ENCODE assay signal across 10 cellular contexts in the genomic region with DNA sequence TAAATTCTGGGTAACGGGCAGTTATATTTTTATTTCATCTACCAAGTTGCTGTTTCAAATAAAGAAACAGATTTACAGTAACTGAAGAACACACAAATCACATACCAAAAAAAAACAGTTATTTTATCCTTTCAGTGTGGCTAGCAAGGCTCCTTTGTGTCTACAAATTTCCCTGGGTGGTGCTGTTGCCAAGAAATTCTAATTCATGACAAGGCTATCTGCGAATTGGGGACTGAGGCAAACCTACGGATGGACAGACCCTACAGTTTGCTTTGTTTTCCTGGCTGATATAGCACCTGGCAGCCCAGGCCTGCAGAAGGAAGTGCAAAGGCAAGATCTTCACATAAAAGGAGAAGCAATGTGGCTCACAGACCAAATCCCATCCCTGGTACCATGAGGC. TPM values are rescaled to one million over a fixed set of nuclear protein-coding genes. Genes with fewer than 3 reads are reported as not detected.
DNase-seq lines count a peak whose midpoint lies in the region; ATAC-seq and TF ChIP-seq lines count a peak whose summit lies in the region.
"Had no signal": no experiment of that assay in that cellular context is flagged by ENCODE, and none has a peak within 500 bp of the region (broad histone marks: within the 10 kb centered on the region; RNA-seq: fewer than 3 reads in every experiment).

No MANE protein-coding gene starts in this region.

- H3K9me3 Mint-ChIP-seq in nephron, result no peaks in the 10 kb centered on the region

- peak overlapping the region; percentile 61 to 96 (median 89) for H3K4me3 Mint-ChIP-seq in nephron

- no peaks in the 10 kb centered on the region for H3K27me3 Mint-ChIP-seq in nephron (ENCODE audit: low read depth)

- H3K36me3 ChIP-seq in BE2C, result peaks cover 35% of the 10 kb centered on the region

- H3K4me1 ChIP-seq in BE2C, result peaks cover 31% of the 10 kb centered on the region

- peaks cover 53% of the 10 kb centered on the region for H3K4me1 Mint-ChIP-seq in nephron

- 0 out of 2 replicates have a peak, but pooled peaks have one; percentile 20 for TF ChIP-seq CTCF in BE2C (IDR thresholded peaks at IDR 0.05; ENCODE audit: low read depth, low read length)
- TF ChIP-seq CTCF in coronary artery (IDR thresholded peaks at IDR 0.05), result no peak
- no peak for TF ChIP-seq CTCF in nephron (IDR thresholded peaks at IDR 0.05; ENCODE audit: unreplicated experiment in 3 of 3)

- ATAC-seq in HG03432 (IDR thresholded peaks at IDR 0.05; ENCODE audit: unreplicated experiment), result no peak

- peak overlapping the region; percentile 58 to 100 (median 89) for H3K27ac Mint-ChIP-seq in nephron

- peak overlapping the region; percentile 97 for H3K4me3 ChIP-seq in BE2C (ENCODE audit: low read depth, low read length)
- H3K4me3 ChIP-seq in coronary artery, result peak overlapping the region; percentile 80

- H3K27me3 ChIP-seq in BE2C, result no peaks in the 10 kb centered on the region

- H3K27ac ChIP-seq in coronary artery, result peak overlapping the region; percentile 100

- H3K36me3 Mint-ChIP-seq in nephron (ENCODE audit: low read depth), result peaks cover 4% of the 10 kb centered on the region

- DNase-seq in BE2C (peak; percentile 35), M059J (ENCODE audit: low read depth) (peak; percentile 54), coronary artery (ENCODE audit: low spot score) (no peak), GM19240 (ENCODE audit: insufficient read length, low spot score) (no peak), AG20443 (ENCODE audit: low spot score) (no peak), dedifferentiated amniotic fluid mesenchymal stem cell (ENCODE audit: extremely low spot score) (no peak)
- DNase-seq: activated CD8-positive, alpha-beta memory T cell treated with anti-CD3 and anti-CD28 coated beads for 24 hours; SIG-M5 had no signal

- H3K9me3 ChIP-seq in BE2C, result no peaks in the 10 kb centered on the region

RNA-seq across cellular contexts. Expression of a gene that starts 4.5 kb away (rescaled TPM):
- 40.8 TPM for polyA plus RNA-seq in BE2C (2012; ENCODE audit: insufficient read depth, insufficient read length, low read depth)
- 7.3 and 11.6 TPM in 2 replicates for total RNA-seq in M059J (2014; rRNA removed; shearing (Covaris generic))

Comparison
In these comparisons a context has a peak if more than half of its experiments do, and no peak if none do; other contexts are left out.
1. DNase-seq: peak in BE2C (single experiment) and M059J (single experiment); none in coronary artery (single experiment), GM19240 (single experiment), AG20443 (single experiment) and dedifferentiated amniotic fluid mesenchymal stem cell (single experiment).